In genomic region chr14:101591582-101591981, GRCh38 we compare ENCODE assay signal across 23 cellular contexts. TPM values are rescaled to one million over a fixed set of nuclear protein-coding genes. Genes with fewer than 3 reads are reported as not detected.
"Had no signal": no experiment of that assay in that cellular context is flagged by ENCODE, and none has a peak within 500 bp of the region (broad histone marks: within the 10 kb centered on the region; RNA-seq: fewer than 3 reads in every experiment).

No MANE protein-coding gene starts in this region.

- H3K4me1 ChIP-seq: SJSA1 had no signal

- H3K36me3 ChIP-seq: SJSA1 had no signal

- DNase-seq: KBM-7, NCI-H1092, NCI-H1105 treated with DMSO at 0.1 percent for 48 hours, NCI-H1417 treated with DMSO at 0.1 percent for 48 hours, NCI-H146, NCI-H1694 treated with DMSO at 0.1 percent for 48 hours, NCI-H1930, NCI-H2081, NCI-H2107, NCI-H2171, NCI-H226, NCI-H446, NCI-H510A, NCI-H524 treated with DMSO at 0.1 percent for 48 hours, NCI-H69, NCI-H774, Right ventricle myocardium superior, RPMI8226, SIG-M5 had no signal

- H3K9me3 ChIP-seq: SJSA1 had no signal

- H3K27ac ChIP-seq: SJSA1, SK-N-MC had no signal

- H3K4me3 ChIP-seq: SJSA1, SK-N-MC had no signal

- H3K27me3 ChIP-seq: SJSA1 had no signal

RNA-seq across cellular contexts. Expression of gene DIO3, which starts 30.3 kb away (rescaled TPM):
- total RNA-seq: LHCN-M2, MCF 10A, SJSA1 had no signal
